Comparison of ENCODE assay signal across 8 cellular contexts in the genomic region with DNA sequence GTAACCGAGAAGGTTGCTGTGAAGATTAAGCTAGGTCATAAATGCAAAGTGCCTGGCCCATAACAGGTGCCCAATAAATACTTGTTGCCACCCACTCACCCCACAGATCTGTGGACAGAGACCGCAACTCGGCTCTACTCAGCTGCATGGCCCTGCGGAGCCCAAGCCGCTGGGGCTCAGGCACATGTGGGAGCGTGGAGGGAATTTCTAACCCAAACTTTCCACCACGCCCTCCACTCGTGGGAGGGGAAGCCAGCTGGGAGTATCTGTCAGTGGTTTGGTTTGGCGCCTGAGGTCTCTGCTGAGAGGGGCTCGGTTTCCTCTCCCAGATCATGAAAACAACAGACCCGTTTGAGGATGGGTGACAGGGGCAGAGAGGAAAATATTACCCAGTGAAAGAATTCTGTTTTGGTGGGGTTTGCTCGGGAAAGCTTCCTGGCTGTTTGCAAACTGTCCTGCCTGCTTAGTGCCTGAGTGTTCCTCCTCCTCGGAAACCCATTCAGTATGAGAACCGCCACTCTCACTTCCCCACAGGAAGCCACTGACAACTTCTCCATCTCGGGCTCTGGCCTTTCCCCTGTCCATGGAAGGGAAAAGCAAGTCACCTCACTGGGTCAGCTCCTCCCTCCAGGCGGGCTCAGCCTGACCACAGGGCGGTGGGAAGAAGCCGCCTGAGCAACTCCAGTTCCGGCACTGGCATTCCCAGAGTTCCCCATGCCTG.
A peak's percentile ranks its signal among the peaks of the same experiment; 100 is the strongest.
DNase-seq lines count a peak whose midpoint lies in the region; ATAC-seq and TF ChIP-seq lines count a peak whose summit lies in the region.

No MANE protein-coding gene starts in this region.

- peaks cover 28% of the 10 kb centered on the region for H3K36me3 ChIP-seq in CD4-positive, CD25-positive, alpha-beta regulatory T cell (ENCODE audit: control insufficient read depth, insufficient read depth, low read length)
- H3K36me3 ChIP-seq in right atrium auricular region = peaks cover 64% of the 10 kb centered on the region

- H3K4me1 ChIP-seq in CD4-positive, CD25-positive, alpha-beta regulatory T cell (ENCODE audit: control insufficient read depth, insufficient read depth, low read length, poor library complexity, severe bottlenecking) = peaks cover 70% of the 10 kb centered on the region
- peaks cover 0 to 88% of the 10 kb centered on the region in 2 donors for H3K4me1 ChIP-seq in right atrium auricular region

- POLR2A ChIA-PET in MCF 10A (lab: Yijun Ruan, JAX) = interaction anchor here (0.7 kb wide), 1 partner anchor 14 kb away, joined by 3 read pairs; no protein-coding TSS in a partner anchor

- H3K36me3 Mint-ChIP-seq in CD4-positive, CD25-positive, alpha-beta regulatory T cell = peaks cover 30% of the 10 kb centered on the region
- no peaks in the 10 kb centered on the region for H3K36me3 Mint-ChIP-seq in MCF 10A (ENCODE audit: insufficient read depth, unreplicated experiment)

- peaks cover 25 to 85% (median 58%) of the 10 kb centered on the region in 4 donors for H3K4me1 Mint-ChIP-seq in CD4-positive, CD25-positive, alpha-beta regulatory T cell
- peaks cover 9% of the 10 kb centered on the region for H3K4me1 Mint-ChIP-seq in MCF 10A (ENCODE audit: insufficient read depth, unreplicated experiment)

- peak overlapping the region; percentile 64 for H3K4me3 ChIP-seq in CD4-positive, CD25-positive, alpha-beta regulatory T cell (ENCODE audit: low read depth, low read length)
- H3K4me3 ChIP-seq in right atrium auricular region = no peak overlapping the region

- CTCF ChIA-PET in MCF 10A (lab: Yijun Ruan, JAX) = interaction anchor here (0.6 to 1.0 kb wide), 3 partner anchors 9 to 135 kb away, joined by 3 to 4 read pairs (median 4); no protein-coding TSS in a partner anchor

- TF ChIP-seq CTCF in right atrium auricular region (IDR thresholded peaks at IDR 0.05) (no peak), MCF 10A (IDR thresholded peaks at IDR 0.05; ENCODE audit: unreplicated experiment) (no peak)

- peak overlapping the region; percentile 72 to 82 (median 76) for H3K4me3 Mint-ChIP-seq in CD4-positive, CD25-positive, alpha-beta regulatory T cell
- H3K4me3 Mint-ChIP-seq in MCF 10A (ENCODE audit: unreplicated experiment) = no peak overlapping the region

- peak overlapping the region; percentile 50 to 85 (median 67) for H3K27ac Mint-ChIP-seq in CD4-positive, CD25-positive, alpha-beta regulatory T cell
- no peak overlapping the region for H3K27ac Mint-ChIP-seq in MCF 10A (ENCODE audit: low read depth, unreplicated experiment)

- no peaks in the 10 kb centered on the region for H3K9me3 ChIP-seq in CD4-positive, CD25-positive, alpha-beta regulatory T cell (ENCODE audit: control insufficient read depth in 2 of 2, low read length in 2 of 2)
- H3K9me3 ChIP-seq in right atrium auricular region = no peaks in the 10 kb centered on the region

- H3K9me3 Mint-ChIP-seq in CD4-positive, CD25-positive, alpha-beta regulatory T cell = no peaks in the 10 kb centered on the region
- H3K9me3 Mint-ChIP-seq in MCF 10A (ENCODE audit: unreplicated experiment) = no peaks in the 10 kb centered on the region

- BruUV-seq in MCF 10A (replicated peaks; lab: Mats Ljungman, UMichigan) = no TSS peak

- DNase-seq in CD4-positive, CD25-positive, alpha-beta regulatory T cell = peak in 2 of 3 donors; percentile 6 to 39
- DNase-seq in LHCN-M2 (ENCODE audit: low read depth) (peak; percentile 71), right atrium auricular region (ENCODE audit: low spot score) (no peak), MCF 10A (ENCODE audit: unreplicated experiment) (no peak), EL (no peak)
- DNase-seq in activated T-cell treated with anti-CD3 and anti-CD28 coated beads, Interleukin-2, amount 50 U/mL, for 1 hour = peak; percentile 63
- DNase-seq in stimulated activated CD4-positive, alpha-beta T cell treated with anti-CD3 and anti-CD28 coated beads, TNF-alpha, amount 100 ng/mL, for 1 hour (ENCODE audit: low read depth in 3 of 3, low spot score in 1 of 3) = peak in 2 of 3 donors; percentile 27 to 42

- peak overlapping the region; percentile 60 for H3K27ac ChIP-seq in CD4-positive, CD25-positive, alpha-beta regulatory T cell (ENCODE audit: insufficient read depth, low read length, poor library complexity, severe bottlenecking)
- H3K27ac ChIP-seq in right atrium auricular region = peak overlapping the region; percentile 54 to 70

- no peaks in the 10 kb centered on the region for H3K27me3 ChIP-seq in CD4-positive, CD25-positive, alpha-beta regulatory T cell (ENCODE audit: control insufficient read depth, insufficient read depth, low read length)
- no peaks in the 10 kb centered on the region for H3K27me3 ChIP-seq in right atrium auricular region

- no peaks in the 10 kb centered on the region for H3K27me3 Mint-ChIP-seq in CD4-positive, CD25-positive, alpha-beta regulatory T cell
- H3K27me3 Mint-ChIP-seq in MCF 10A (ENCODE audit: insufficient read depth, unreplicated experiment) = no peaks in the 10 kb centered on the region

- ATAC-seq in CD4-positive, CD25-positive, alpha-beta regulatory T cell (ENCODE audit: low read depth in 2 of 2) = peak; percentile 35 to 48
- peak; percentile 83 for ATAC-seq in GM21447 (IDR thresholded peaks at IDR 0.05; ENCODE audit: unreplicated experiment)

- intact Hi-C loops in MCF 10A (cut with micrococcal nuclease) = no loop called here

Comparison
In these comparisons a context has a peak if more than half of its experiments do, and no peak if none do; other contexts are left out.
1. DNase-seq: peak in CD4-positive, CD25-positive, alpha-beta regulatory T cell (2 of 3), LHCN-M2 (single experiment), activated T-cell treated with anti-CD3 and anti-CD28 coated beads, Interleukin-2, amount 50 U/mL, for 1 hour (single experiment) and stimulated activated CD4-positive, alpha-beta T cell treated with anti-CD3 and anti-CD28 coated beads, TNF-alpha, amount 100 ng/mL, for 1 hour (2 of 3); none in right atrium auricular region (single experiment), MCF 10A (single experiment) and EL (single experiment).